Comparison of ENCODE assay signal across 5 cellular contexts in the genomic region with DNA sequence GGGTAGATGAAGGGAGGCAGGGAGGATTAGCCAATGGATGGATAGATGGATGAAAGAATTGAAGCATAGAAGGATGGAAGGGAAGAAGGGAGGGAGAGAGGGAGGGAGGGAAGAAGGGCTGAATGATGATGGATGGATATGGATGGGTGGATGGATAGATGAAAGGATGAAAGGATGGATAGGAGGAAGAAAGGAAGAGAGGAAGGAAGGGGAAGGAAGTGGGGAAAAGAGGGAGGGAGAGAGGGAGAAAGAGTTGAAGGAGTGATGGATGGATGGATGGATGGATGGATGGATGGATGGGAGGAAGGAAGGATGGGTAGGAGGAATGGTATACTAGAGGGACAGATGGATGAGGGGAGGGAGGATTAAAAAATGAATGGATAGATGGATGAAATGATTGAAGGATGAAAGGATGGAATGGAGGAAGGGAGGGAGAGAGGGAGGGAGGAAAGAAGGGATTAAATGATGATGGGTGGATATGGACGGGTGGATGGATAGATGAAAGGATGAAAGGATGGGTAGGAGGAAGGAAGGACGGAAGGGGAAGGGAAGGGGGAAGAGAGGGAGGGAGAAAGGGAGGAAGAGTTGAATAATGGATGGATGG.
"Had no signal": no experiment of that assay in that cellular context is flagged by ENCODE, and none has a peak within 500 bp of the region (broad histone marks: within the 10 kb centered on the region; RNA-seq: fewer than 3 reads in every experiment).

No MANE protein-coding gene starts in this region.

- H3K9ac ChIP-seq: GM23248 had no signal

- DNase-seq: GM23248, GOT3, HCEC 1CT, HFFc6, KBM-7 had no signal

- H3K27ac ChIP-seq: GM23248 had no signal

- H2AFZ ChIP-seq: GM23248 had no signal

- H3K4me3 ChIP-seq: GM23248 had no signal
